In the genomic region with DNA sequence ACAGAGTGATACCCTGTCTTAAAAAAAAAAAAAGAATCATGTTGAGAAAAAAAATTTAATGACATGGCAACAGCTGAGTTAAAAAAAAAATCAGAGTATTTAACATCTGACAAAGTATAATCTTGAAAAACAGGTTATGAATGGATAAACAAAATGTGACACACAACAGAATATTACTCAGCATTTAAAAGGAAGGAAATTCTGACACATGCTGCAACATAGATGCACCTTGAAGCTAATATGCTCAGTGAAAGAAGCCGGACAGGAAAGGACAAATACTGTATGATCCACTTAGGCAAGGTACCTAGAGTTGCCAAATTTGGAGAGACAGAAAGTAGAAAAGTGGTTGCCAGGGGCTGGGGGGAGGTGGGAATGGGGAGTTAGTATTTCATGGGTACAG, we compare ENCODE assay signal across 16 cellular contexts.
"Had no signal": no experiment of that assay in that cellular context is flagged by ENCODE, and none has a peak within 500 bp of the region (broad histone marks: within the 10 kb centered on the region; RNA-seq: fewer than 3 reads in every experiment).

No MANE protein-coding gene starts in this region.

- H3K36me3 Mint-ChIP-seq: T-cell had no signal

- H3K9me3 ChIP-seq: heart left ventricle, left lung had no signal

- FAIRE-seq: urothelium cell line had no signal

- H3K27ac Mint-ChIP-seq: activated CD4-positive, alpha-beta memory T cell treated with anti-CD3 and anti-CD28 coated beads, Interleukin-2, amount 10 ng/mL, durations not matched to agents 7 days and 5 days; activated CD4-positive, alpha-beta T cell treated with anti-CD3 and anti-CD28 coated beads for 36 hours; activated naive CD8-positive, alpha-beta T cell treated with anti-CD3 and anti-CD28 coated beads, Interleukin-2, amount 50 U/mL, for 24 hours; activated T-helper 1 cell treated with anti-CD3 and anti-CD28 coated beads, Interleukin-12 subunit alpha, Interleukin-12 subunit beta, Interleukin-2, Interleukin-4 antibody, amounts not matched to agents 30 ng/mL and 10 ng/mL and 1 ng/mL, durations not matched to agents 14 hours and 24 hours and 36 hours; nephron progenitor cell; T-cell had no signal

- H3K4me1 Mint-ChIP-seq: activated CD4-positive, alpha-beta memory T cell treated with anti-CD3 and anti-CD28 coated beads, Interleukin-2, amount 10 ng/mL, durations not matched to agents 7 days and 5 days; activated CD4-positive, alpha-beta T cell treated with anti-CD3 and anti-CD28 coated beads for 36 hours; activated naive CD8-positive, alpha-beta T cell treated with anti-CD3 and anti-CD28 coated beads, Interleukin-2, amount 50 U/mL, for 24 hours; T-cell had no signal

- ATAC-seq: activated CD4-positive, alpha-beta T cell treated with anti-CD3 and anti-CD28 coated beads for 36 hours; activated naive CD8-positive, alpha-beta T cell treated with anti-CD3 and anti-CD28 coated beads, Interleukin-2, amount 50 U/mL, for 24 hours; heart left ventricle; left lung; stimulated activated naive CD8-positive, alpha-beta T cell treated with anti-CD3 and anti-CD28 coated beads, Interleukin-15, Interleukin-2, amounts not matched to agents 100 U/mL and 50 U/mL, for 24 hours; T-cell had no signal

- H3K4me3 Mint-ChIP-seq: activated CD4-positive, alpha-beta memory T cell treated with anti-CD3 and anti-CD28 coated beads, Interleukin-2, amount 10 ng/mL, durations not matched to agents 7 days and 5 days; activated CD4-positive, alpha-beta T cell treated with anti-CD3 and anti-CD28 coated beads for 36 hours; activated naive CD8-positive, alpha-beta T cell treated with anti-CD3 and anti-CD28 coated beads, Interleukin-2, amount 50 U/mL, for 24 hours; activated T-helper 1 cell treated with anti-CD3 and anti-CD28 coated beads, Interleukin-12 subunit alpha, Interleukin-12 subunit beta, Interleukin-2, Interleukin-4 antibody, amounts not matched to agents 30 ng/mL and 10 ng/mL and 1 ng/mL, durations not matched to agents 14 hours and 24 hours and 36 hours; nephron progenitor cell; T-cell had no signal

- H3K27me3 Mint-ChIP-seq: activated CD4-positive, alpha-beta T cell treated with anti-CD3 and anti-CD28 coated beads for 36 hours; activated naive CD8-positive, alpha-beta T cell treated with anti-CD3 and anti-CD28 coated beads, Interleukin-2, amount 50 U/mL, for 24 hours; T-cell had no signal

- H3K4me3 ChIP-seq: heart left ventricle, left lung had no signal

- H3K4me1 ChIP-seq: left lung had no signal

- DNase-seq: activated CD4-positive, alpha-beta memory T cell treated with anti-CD3 and anti-CD28 coated beads, Interleukin-2, amount 10 ng/mL, durations not matched to agents 7 days and 5 days; activated CD4-positive, alpha-beta T cell treated with anti-CD3 and anti-CD28 coated beads for 36 hours; activated naive CD4-positive, alpha-beta T cell treated with Interleukin-2 at 50 U/mL for 16 hours; activated naive CD8-positive, alpha-beta T cell treated with anti-CD3 and anti-CD28 coated beads, Interleukin-2, amount 50 U/mL, for 24 hours; central memory CD4-positive, alpha-beta T cell; foreskin melanocyte; heart left ventricle; left lung; mesendoderm; nephron progenitor cell; stimulated activated CD4-positive, alpha-beta T cell treated with anti-CD3 and anti-CD28 coated beads, Interleukin-2, amount 100 ng/mL, for 48 hours; stimulated activated naive CD8-positive, alpha-beta T cell treated with anti-CD3 and anti-CD28 coated beads, Interleukin-15, Interleukin-2, amounts not matched to agents 100 U/mL and 50 U/mL, for 24 hours; T-cell had no signal

- H3K27ac ChIP-seq: left lung, VCaP had no signal

- H3K27me3 ChIP-seq: heart left ventricle, left lung had no signal

- H3K36me3 ChIP-seq: heart left ventricle, left lung had no signal

- H3K9me3 Mint-ChIP-seq: activated CD4-positive, alpha-beta memory T cell treated with anti-CD3 and anti-CD28 coated beads, Interleukin-2, amount 10 ng/mL, durations not matched to agents 7 days and 5 days; activated naive CD8-positive, alpha-beta T cell treated with anti-CD3 and anti-CD28 coated beads, Interleukin-2, amount 50 U/mL, for 24 hours; activated T-helper 1 cell treated with anti-CD3 and anti-CD28 coated beads, Interleukin-12 subunit alpha, Interleukin-12 subunit beta, Interleukin-2, Interleukin-4 antibody, amounts not matched to agents 30 ng/mL and 10 ng/mL and 1 ng/mL, durations not matched to agents 14 hours and 24 hours and 36 hours; nephron progenitor cell; T-cell had no signal
